11 cellular contexts compared by ENCODE assay signal in the genomic region with DNA sequence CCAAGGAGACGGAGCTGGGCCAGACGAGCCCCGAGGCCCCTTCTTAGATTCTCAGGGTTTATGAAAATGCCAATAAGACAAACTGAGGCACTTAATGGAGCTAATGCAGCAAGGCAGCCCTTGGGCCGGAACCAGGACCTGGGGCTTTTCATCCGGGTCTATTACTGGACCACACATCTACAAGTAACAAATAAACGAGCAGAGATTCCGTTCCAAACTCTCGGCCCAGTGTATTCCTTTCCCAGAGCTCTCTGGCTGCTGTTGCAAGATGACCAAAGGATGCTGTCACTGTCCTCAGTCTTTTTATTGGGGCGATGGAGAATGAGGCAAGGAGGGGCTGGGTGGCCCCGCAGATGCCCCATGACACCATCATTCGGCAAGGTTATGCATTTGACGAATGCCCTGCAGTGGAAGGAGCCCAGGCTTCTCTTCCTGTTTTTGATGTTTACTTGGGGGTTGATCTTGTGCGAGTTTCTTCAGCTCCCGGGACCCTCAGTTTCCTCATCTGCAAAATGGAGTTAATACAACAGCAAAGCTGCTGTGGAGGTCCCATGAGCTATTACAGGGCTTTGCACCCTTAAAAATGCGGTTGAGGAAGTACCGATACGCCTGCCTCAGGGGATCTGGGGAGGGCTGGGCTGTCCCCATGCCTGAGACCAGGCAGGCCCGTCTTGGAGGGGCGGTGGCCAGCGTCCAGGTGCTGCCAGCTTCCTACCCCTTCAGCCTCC. TPM values are rescaled to one million over a fixed set of nuclear protein-coding genes. Genes with fewer than 3 reads are reported as not detected.
A peak's percentile ranks its signal among the peaks of the same experiment; 100 is the strongest.
DNase-seq lines count a peak whose midpoint lies in the region; ATAC-seq, FAIRE-seq and TF ChIP-seq lines count a peak whose summit lies in the region.
"Had no signal": no experiment of that assay in that cellular context is flagged by ENCODE, and none has a peak within 500 bp of the region (broad histone marks: within the 10 kb centered on the region; RNA-seq: fewer than 3 reads in every experiment).

No MANE protein-coding gene starts in this region.

- no peaks in the 10 kb centered on the region for H3K9me3 Mint-ChIP-seq in stimulated activated naive CD8-positive, alpha-beta T cell treated with anti-CD3 and anti-CD28 coated beads, Interleukin-15, Interleukin-2, amounts not matched to agents 100 ng/mL and 50 ng/mL, for 24 hours
- H3K9me3 Mint-ChIP-seq in astrocyte (ENCODE audit: unreplicated experiment), result no peaks in the 10 kb centered on the region

- H3F3A ChIP-seq in PC-3 (ENCODE audit: low read length, unreplicated experiment), result no peaks in the 10 kb centered on the region

- no peaks in the 10 kb centered on the region for H3K36me3 ChIP-seq in astrocyte (ENCODE audit: insufficient read depth, low read length)
- H3K36me3 ChIP-seq in muscle layer of colon (ENCODE audit: insufficient read depth, low read length), result no peaks in the 10 kb centered on the region
- H3K36me3 ChIP-seq in PC-3 (ENCODE audit: low read depth, low read length), result no peaks in the 10 kb centered on the region

- intact Hi-C loops in PC-3 (cut with micrococcal nuclease), result no loop called here

- POLR2A ChIA-PET in PC-3 (lab: Charles Lee; ENCODE audit: unreplicated experiment), result no interaction called here

- H3K27me3 Mint-ChIP-seq in stimulated activated naive CD8-positive, alpha-beta T cell treated with anti-CD3 and anti-CD28 coated beads, Interleukin-15, Interleukin-2, amounts not matched to agents 100 ng/mL and 50 ng/mL, for 24 hours, result peaks cover 47% of the 10 kb centered on the region
- peaks cover 39% of the 10 kb centered on the region for H3K27me3 Mint-ChIP-seq in astrocyte (ENCODE audit: low read depth, unreplicated experiment)

- H3K9me2 ChIP-seq in PC-3 (replicated peaks; ENCODE audit: low read length), result no peaks in the 10 kb centered on the region

- H3K4me3 ChIP-seq in astrocyte (ENCODE audit: insufficient read depth, low read depth, low read length) (peak overlapping the region; percentile 54), muscle layer of colon (ENCODE audit: low read depth in 1 of 2, low read length in 2 of 2) (peak overlapping the region; percentile 42 to 58), PC-3 (ENCODE audit: low read length) (no peak overlapping the region)

- H3K4me3 Mint-ChIP-seq in stimulated activated naive CD8-positive, alpha-beta T cell treated with anti-CD3 and anti-CD28 coated beads, Interleukin-15, Interleukin-2, amounts not matched to agents 100 ng/mL and 50 ng/mL, for 24 hours, result peak overlapping the region; percentile 58
- H3K4me3 Mint-ChIP-seq in astrocyte (ENCODE audit: unreplicated experiment), result peak overlapping the region; percentile 77

- H3K27me3 ChIP-seq in astrocyte (ENCODE audit: insufficient read depth, low read length) (peaks cover 49% of the 10 kb centered on the region), muscle layer of colon (ENCODE audit: control insufficient read depth in 1 of 2, insufficient read depth in 2 of 2, low read length in 2 of 2) (peaks cover 0 to 14% of the 10 kb centered on the region in 2 donors), PC-3 (ENCODE audit: low read length) (peaks cover 29% of the 10 kb centered on the region)

- H3K4me1 ChIP-seq in astrocyte (ENCODE audit: insufficient read depth, low read length) (peaks cover 12% of the 10 kb centered on the region), muscle layer of colon (ENCODE audit: insufficient read depth, low read length) (peaks cover 9% of the 10 kb centered on the region), PC-3 (ENCODE audit: insufficient read depth, low read length) (no peaks in the 10 kb centered on the region)

- TF ChIP-seq CTCF in astrocyte (IDR thresholded peaks at IDR 0.05; ENCODE audit: insufficient read depth, low read depth, low read length), result no peak
- no peak for TF ChIP-seq CTCF in PC-3 (conservative IDR thresholded peaks at IDR 0.05; ENCODE audit: low read depth, low read length)

- H3K4me1 Mint-ChIP-seq in stimulated activated naive CD8-positive, alpha-beta T cell treated with anti-CD3 and anti-CD28 coated beads, Interleukin-15, Interleukin-2, amounts not matched to agents 100 ng/mL and 50 ng/mL, for 24 hours (ENCODE audit: low read depth), result peaks cover 12% of the 10 kb centered on the region
- peaks cover 2% of the 10 kb centered on the region for H3K4me1 Mint-ChIP-seq in astrocyte (ENCODE audit: low read depth, unreplicated experiment)

- H3K9me3 ChIP-seq in astrocyte (ENCODE audit: insufficient read depth, low read depth, low read length), result peaks cover 2% of the 10 kb centered on the region
- no peaks in the 10 kb centered on the region for H3K9me3 ChIP-seq in muscle layer of colon (ENCODE audit: low read length)
- no peaks in the 10 kb centered on the region for H3K9me3 ChIP-seq in PC-3 (ENCODE audit: low read length)

- H3K9ac ChIP-seq in astrocyte (ENCODE audit: low read length) (peak overlapping the region; percentile 57), muscle layer of colon (ENCODE audit: low read length) (no peak overlapping the region), PC-3 (ENCODE audit: low read length) (no peak overlapping the region)

- H3K36me3 Mint-ChIP-seq in stimulated activated naive CD8-positive, alpha-beta T cell treated with anti-CD3 and anti-CD28 coated beads, Interleukin-15, Interleukin-2, amounts not matched to agents 100 ng/mL and 50 ng/mL, for 24 hours (ENCODE audit: low read depth), result no peaks in the 10 kb centered on the region
- H3K36me3 Mint-ChIP-seq in astrocyte (ENCODE audit: low read depth, unreplicated experiment), result no peaks in the 10 kb centered on the region

- H3K27ac ChIP-seq in astrocyte (ENCODE audit: low read depth, low read length), result no peak overlapping the region
- H3K27ac ChIP-seq in muscle layer of colon (ENCODE audit: low read depth, low read length), result peak overlapping the region; percentile 75
- H3K27ac ChIP-seq in substantia nigra (ENCODE audit: low read depth, low read length, poor library complexity, severe bottlenecking), result no peak overlapping the region
- H3K27ac ChIP-seq in PC-3 (ENCODE audit: low read length), result no peak overlapping the region

- H3K79me2 ChIP-seq in astrocyte (ENCODE audit: insufficient read depth, low read length), result no peaks in the 10 kb centered on the region
- H3K79me2 ChIP-seq in PC-3 (ENCODE audit: low read length), result no peaks in the 10 kb centered on the region

- CTCF ChIA-PET in PC-3 (lab: Charles Lee), result no interaction called here

- H3K4me2 ChIP-seq in astrocyte (ENCODE audit: low read length) (peak overlapping the region; percentile 88), PC-3 (ENCODE audit: low read length) (no peak overlapping the region)

- DNase-seq in stimulated activated naive CD8-positive, alpha-beta T cell treated with anti-CD3 and anti-CD28 coated beads, Interleukin-15, Interleukin-2, amounts not matched to agents 100 U/mL and 50 U/mL, for 24 hours, result no peak
- DNase-seq in astrocyte (ENCODE audit: low read depth) (no peak), substantia nigra (lab: John Stamatoyannopoulos, UW) (no peak), PC-3 (no peak), NAMALWA (ENCODE audit: low spot score) (no peak)
- DNase-seq: NCI-H774 had no signal

- H2AFZ ChIP-seq in astrocyte (ENCODE audit: low read depth, low read length), result no peak overlapping the region
- no peak overlapping the region for H2AFZ ChIP-seq in PC-3 (ENCODE audit: low read length)

- no peak for ATAC-seq in stimulated activated naive CD8-positive, alpha-beta T cell treated with anti-CD3 and anti-CD28 coated beads, Interleukin-15, Interleukin-2, amounts not matched to agents 100 U/mL and 50 U/mL, for 24 hours
- ATAC-seq in GM21825 (IDR thresholded peaks at IDR 0.05; ENCODE audit: unreplicated experiment) (no peak), PC-3 (no peak)

- no peak overlapping the region for H3K27ac Mint-ChIP-seq in stimulated activated naive CD8-positive, alpha-beta T cell treated with anti-CD3 and anti-CD28 coated beads, Interleukin-15, Interleukin-2, amounts not matched to agents 100 ng/mL and 50 ng/mL, for 24 hours
- peak overlapping the region; percentile 8 for H3K27ac Mint-ChIP-seq in astrocyte (ENCODE audit: unreplicated experiment)

- no peak for FAIRE-seq in astrocyte (lab: Jason Lieb, UNC)
- FAIRE-seq: bronchial epithelial cell had no signal

- peaks cover 17% of the 10 kb centered on the region for H4K20me1 ChIP-seq in astrocyte (ENCODE audit: insufficient read depth, low read length)
- no peaks in the 10 kb centered on the region for H4K20me1 ChIP-seq in PC-3 (ENCODE audit: low read length)

- BruUV-seq in PC-3 (replicated peaks; lab: Mats Ljungman, UMichigan), result no TSS peak

RNA-seq across cellular contexts. Expression of a gene that starts 1.1 kb away (rescaled TPM):
- total RNA-seq in astrocyte, result 8.6 and 9.8 TPM in 2 replicates
- total RNA-seq in PC-3 (2014; rRNA removed), result 0.12 and 0.22 TPM in 2 replicates

RNA-seq across cellular contexts. Expression of a gene that starts 54.8 kb away (rescaled TPM):
- total RNA-seq in astrocyte (0.30 TPM in 1 of 2 replicates, not detected in the other), PC-3 (2014; rRNA removed) (not detected in 2 replicates)
- total RNA-seq: bronchial epithelial cell, renal cortical epithelial cell had no signal
